8 cellular contexts compared by ENCODE assay signal in the genomic region with DNA sequence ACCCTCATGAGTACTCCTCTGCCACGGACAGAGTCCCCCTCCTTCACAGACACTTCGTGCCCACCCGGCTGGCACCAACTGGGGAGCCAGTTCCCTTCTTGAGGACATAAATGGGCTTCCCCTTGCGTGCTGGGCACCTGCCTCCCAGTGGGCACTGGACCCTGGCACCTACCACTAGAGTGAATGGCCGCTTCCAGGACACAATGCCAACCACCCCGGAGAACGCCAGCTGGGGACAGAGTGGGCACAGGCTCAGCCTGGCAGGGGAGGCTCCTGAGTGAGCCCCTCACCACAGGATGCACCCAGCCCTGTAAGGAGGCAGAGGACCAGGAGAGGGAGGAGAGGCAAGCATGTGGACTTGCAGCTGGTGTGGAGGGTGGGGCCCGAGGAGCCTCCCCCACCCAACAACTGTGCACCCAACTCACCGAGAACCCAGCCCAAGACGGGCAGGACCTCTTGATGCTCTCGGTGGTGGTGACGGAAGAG. TPM values are rescaled to one million over a fixed set of nuclear protein-coding genes. Genes with fewer than 3 reads are reported as not detected.
DNase-seq lines count a peak whose midpoint lies in the region; ATAC-seq and TF ChIP-seq lines count a peak whose summit lies in the region.

No MANE protein-coding gene starts in this region.

- H3F3A ChIP-seq in OCI-LY1 (ENCODE audit: insufficient read depth, low read length), result no peaks in the 10 kb centered on the region

- H3K79me2 ChIP-seq in OCI-LY1 (ENCODE audit: insufficient read depth, low read length), result no peaks in the 10 kb centered on the region

- no peaks in the 10 kb centered on the region for H3K27me3 ChIP-seq in CD4-positive, alpha-beta T cell (ENCODE audit: control insufficient read depth, insufficient read depth, low read length)
- no peaks in the 10 kb centered on the region for H3K27me3 ChIP-seq in OCI-LY1 (ENCODE audit: insufficient read depth, low read length)
- H3K27me3 ChIP-seq in endocrine pancreas (ENCODE audit: control insufficient read depth, insufficient read depth, low read length), result no peaks in the 10 kb centered on the region
- no peaks in the 10 kb centered on the region for H3K27me3 ChIP-seq in neuronal stem cell (ENCODE audit: control insufficient read depth in 3 of 3, insufficient read depth in 3 of 3, low read depth in 1 of 3, low read length in 3 of 3)

- H3K4me1 ChIP-seq in OCI-LY1 (ENCODE audit: insufficient read depth, low read length, severe bottlenecking) (peaks cover 43% of the 10 kb centered on the region), endocrine pancreas (ENCODE audit: control insufficient read depth, insufficient read depth, low read length) (no peaks in the 10 kb centered on the region), neuronal stem cell (ENCODE audit: control insufficient read depth in 2 of 2, insufficient read depth in 1 of 2, low read depth in 1 of 2, low read length in 2 of 2) (peaks cover 24 to 29% of the 10 kb centered on the region in 2 donors)

- no CpG with 5 or more reads among the region's 12 CpGs for WGBS in neuronal stem cell (ENCODE audit: extremely low coverage in 2 of 2, insufficient read length in 2 of 2, insufficient replicate concordance in 1 of 2), 2 donors
- 34 to 42% methylated on average over 12 of the region's 12 CpGs for WGBS in lower leg skin, 2 donors

- no peak for TF ChIP-seq POLR2A in lower leg skin (IDR thresholded peaks at IDR 0.05)

- peak overlapping the region; percentile 79 for H2BK5ac ChIP-seq in neuronal stem cell (ENCODE audit: low read length)

- peaks cover 15% of the 10 kb centered on the region for H3K79me1 ChIP-seq in neuronal stem cell (ENCODE audit: low read depth, low read length)

- H2AFZ ChIP-seq in OCI-LY1 (ENCODE audit: low read length) (no peak overlapping the region), neuronal stem cell (ENCODE audit: low read length) (peak overlapping the region; percentile 97)

- H3K9ac ChIP-seq in OCI-LY1 (ENCODE audit: low read length) (peak overlapping the region; percentile 68), endocrine pancreas (ENCODE audit: control insufficient read depth, insufficient read depth, low read length) (peak overlapping the region; percentile 15), neuronal stem cell (ENCODE audit: low read depth, low read length, poor library complexity) (peak overlapping the region; percentile 99)

- H3K9me3 ChIP-seq in CD4-positive, alpha-beta T cell (ENCODE audit: control insufficient read depth, low read length), result no peaks in the 10 kb centered on the region
- no peaks in the 10 kb centered on the region for H3K9me3 ChIP-seq in OCI-LY1 (ENCODE audit: low read length)
- no peaks in the 10 kb centered on the region for H3K9me3 ChIP-seq in endocrine pancreas (ENCODE audit: control insufficient read depth, low read length)
- H3K9me3 ChIP-seq in neuronal stem cell (replicated peaks in 1 of 2; ENCODE audit: control insufficient read depth in 2 of 2, insufficient read depth in 1 of 2, low read depth in 1 of 2, low read length in 2 of 2), result no peaks in the 10 kb centered on the region

- H3K4me1 Mint-ChIP-seq in CD4-positive, alpha-beta T cell (ENCODE audit: low read depth), result peaks cover 40% of the 10 kb centered on the region

- CTCF ChIA-PET in CD4-positive, alpha-beta T cell (lab: Charles Lee), result no interaction called here

- no peaks in the 10 kb centered on the region for H3K9me2 ChIP-seq in OCI-LY1 (ENCODE audit: low read depth, low read length)

- peaks cover 28% of the 10 kb centered on the region for H3K36me3 Mint-ChIP-seq in CD4-positive, alpha-beta T cell (ENCODE audit: low read depth)

- no peaks in the 10 kb centered on the region for H3K27me3 Mint-ChIP-seq in CD4-positive, alpha-beta T cell

- H3K23ac ChIP-seq in neuronal stem cell (ENCODE audit: low read depth, low read length, poor library complexity), result peak overlapping the region; percentile 94

- H2BK120ac ChIP-seq in neuronal stem cell (ENCODE audit: low read depth, low read length), result peak overlapping the region; percentile 48

- H4K20me1 ChIP-seq in OCI-LY1 (ENCODE audit: insufficient read depth, low read length), result no peaks in the 10 kb centered on the region

- H3K9me3 Mint-ChIP-seq in CD4-positive, alpha-beta T cell, result no peaks in the 10 kb centered on the region

- peak overlapping the region; percentile 49 for H3K27ac Mint-ChIP-seq in CD4-positive, alpha-beta T cell

- H3K4me2 ChIP-seq in OCI-LY1 (ENCODE audit: low read length) (peak overlapping the region; percentile 86), neuronal stem cell (ENCODE audit: insufficient read depth, low read length, poor library complexity, severe bottlenecking) (peak overlapping the region; percentile 94)

- H3K4me3 ChIP-seq in OCI-LY1 (ENCODE audit: low read depth, low read length, poor library complexity, severe bottlenecking), result peak overlapping the region; percentile 72
- H3K4me3 ChIP-seq in endocrine pancreas (ENCODE audit: control insufficient read depth, insufficient read depth, low read length), result no peak overlapping the region
- peak overlapping the region; percentile 70 to 83 for H3K4me3 ChIP-seq in neuronal stem cell (ENCODE audit: low read length in 2 of 2)
- H3K4me3 ChIP-seq in lower leg skin (ENCODE audit: low read depth, poor library complexity, severe bottlenecking), result no peak overlapping the region

- H3K36me3 ChIP-seq in OCI-LY1 (ENCODE audit: insufficient read depth, low read length) (peaks cover 14% of the 10 kb centered on the region; the same call in 1 of the 2 replicates), endocrine pancreas (ENCODE audit: control insufficient read depth, insufficient read depth, low read length) (no peaks in the 10 kb centered on the region), neuronal stem cell (replicated peaks in 1 of 2; ENCODE audit: control insufficient read depth in 2 of 2, insufficient read depth in 2 of 2, low read length in 2 of 2) (peaks cover 4 to 47% of the 10 kb centered on the region in 2 donors)

- no peak overlapping the region for H4K8ac ChIP-seq in neuronal stem cell (ENCODE audit: low read depth, low read length)

- peak overlapping the region; percentile 23 for H2BK15ac ChIP-seq in neuronal stem cell (ENCODE audit: low read length)

- ATAC-seq in CD4-positive, alpha-beta T cell (ENCODE audit: poor library complexity), result no peak
- ATAC-seq in HG02973 (IDR thresholded peaks at IDR 0.05; ENCODE audit: unreplicated experiment) (no peak), GM21529 (IDR thresholded peaks at IDR 0.05; ENCODE audit: unreplicated experiment) (no peak), HG03280 (IDR thresholded peaks at IDR 0.05; ENCODE audit: unreplicated experiment) (no peak)

- no peak overlapping the region for H2BK12ac ChIP-seq in neuronal stem cell (ENCODE audit: low read length)

- H3K4ac ChIP-seq in neuronal stem cell (ENCODE audit: low read length), result peak overlapping the region; percentile 57

- peak overlapping the region; percentile 99 for H3K18ac ChIP-seq in neuronal stem cell (ENCODE audit: low read length)

- H4K91ac ChIP-seq in neuronal stem cell (ENCODE audit: low read depth, low read length, poor library complexity), result peak overlapping the region; percentile 34

- POLR2A ChIA-PET in CD4-positive, alpha-beta T cell (lab: Charles Lee), result interaction anchor here (0.6 to 5.3 kb wide), 3 partner anchors 10 to 664 kb away, joined by 3 to 51 read pairs (median 9); partner anchors contain the start of gene RUSC1

- H2AK5ac ChIP-seq in neuronal stem cell (ENCODE audit: low read depth, low read length), result peak overlapping the region; percentile 0

- TF ChIP-seq CTCF in CD4-positive, alpha-beta T cell (IDR thresholded peaks at IDR 0.05), result no peak
- TF ChIP-seq CTCF in OCI-LY1 (IDR thresholded peaks at IDR 0.05; ENCODE audit: low read length), result no peak
- no peak for TF ChIP-seq CTCF in lower leg skin (IDR thresholded peaks at IDR 0.05)

- no peak for DNase-seq in CD4-positive, alpha-beta T cell
- no peak for DNase-seq in neuronal stem cell (ENCODE audit: low spot score)
- DNase-seq in lower leg skin (ENCODE audit: low spot score in 2 of 2), result no peak

- H3K27ac ChIP-seq in CD4-positive, alpha-beta T cell (ENCODE audit: low read depth, low read length), result no peak overlapping the region
- H3K27ac ChIP-seq in OCI-LY1 (ENCODE audit: low read depth, low read length, poor library complexity, severe bottlenecking), result peak overlapping the region; percentile 55
- no peak overlapping the region for H3K27ac ChIP-seq in neuronal stem cell (replicated peaks; ENCODE audit: low read length)

- intact Hi-C loops in CD4-positive, alpha-beta T cell (cut with DNase I, micrococcal nuclease), result loop anchor here in 1 of 2 experiments (2.0 to 10.0 kb wide), 2 partner anchors 19 to 251 kb away; partner anchors contain the start of gene CLK2
- intact Hi-C loops in lower leg skin (cut with DNase I; ENCODE audit: low total_unique reads), result loop anchor here (5.0 kb wide), 1 partner anchor 68 kb away; the partner anchor contains the start of gene RUSC1

- H3K4me3 Mint-ChIP-seq in CD4-positive, alpha-beta T cell, result peak overlapping the region; percentile 84

- peak overlapping the region; percentile 90 for H3K14ac ChIP-seq in neuronal stem cell (ENCODE audit: low read length)

RNA-seq across cellular contexts. Expression of gene ENTREP3, which starts 1.0 kb away (rescaled TPM):
- total RNA-seq in CD4-positive, alpha-beta T cell, result 1 to 10 TPM; 6.6 to 8.3 TPM
- 55.8 TPM for polyA plus RNA-seq in neuronal stem cell (2013, experiment 1 of 2)
- 56.4 TPM for polyA plus RNA-seq in neuronal stem cell (2013, experiment 2 of 2)
- 10 to 100 TPM in 3 of 4 donors, 1 to 10 TPM in 1; 9.6 to 26.0 (median 18.7) TPM for total RNA-seq in lower leg skin

RNA-seq across cellular contexts. Expression of gene SCAMP3, which starts 7.9 kb away (rescaled TPM):
- 10 to 100 TPM; 54.8 to 55.6 TPM for total RNA-seq in CD4-positive, alpha-beta T cell
- 59.0 TPM for polyA plus RNA-seq in neuronal stem cell (2013, experiment 1 of 2)
- polyA plus RNA-seq in neuronal stem cell (2013, experiment 2 of 2), result 58.9 TPM
- 10 to 100 TPM; 67.8 to 96.9 (median 87.6) TPM for total RNA-seq in lower leg skin

RNA-seq across cellular contexts. Expression of gene CLK2, which starts 19.0 kb away (rescaled TPM):
- total RNA-seq in CD4-positive, alpha-beta T cell, result 10 to 100 TPM; 48.1 to 49.8 TPM
- polyA plus RNA-seq in neuronal stem cell (2013, experiment 1 of 2), result 55.4 TPM
- polyA plus RNA-seq in neuronal stem cell (2013, experiment 2 of 2), result 54.0 TPM
- total RNA-seq in lower leg skin, result 10 to 100 TPM; 24.6 to 55.8 (median 38.0) TPM

RNA-seq across cellular contexts. Expression of gene HCN3, which starts 23.0 kb away (rescaled TPM):
- total RNA-seq in CD4-positive, alpha-beta T cell, result 1 to 10 TPM; 1.3 to 1.8 TPM
- 2.9 TPM for polyA plus RNA-seq in neuronal stem cell (2013, experiment 1 of 2)
- polyA plus RNA-seq in neuronal stem cell (2013, experiment 2 of 2), result 2.9 TPM
- 1 to 10 TPM; 5.4 to 8.5 (median 6.4) TPM for total RNA-seq in lower leg skin

RNA-seq across cellular contexts. Expression of gene MTX1, which starts 45.8 kb away (rescaled TPM):
- 10 to 100 TPM; 19.9 to 20.7 TPM for total RNA-seq in CD4-positive, alpha-beta T cell
- 28.8 TPM for polyA plus RNA-seq in neuronal stem cell (2013, experiment 1 of 2)
- polyA plus RNA-seq in neuronal stem cell (2013, experiment 2 of 2), result 29.5 TPM
- 10 to 100 TPM; 20.5 to 54.8 (median 40.8) TPM for total RNA-seq in lower leg skin

Comparison
In these comparisons a context has a peak if more than half of its experiments do, and no peak if none do; other contexts are left out.
1. H3K4me3 ChIP-seq: peak in OCI-LY1 (single experiment) and neuronal stem cell (2 of 2); none in endocrine pancreas (single experiment) and lower leg skin (single experiment).
2. H3K9ac ChIP-seq: peak in every context shown above with its lines; median percentile 99 in neuronal stem cell; 68 in OCI-LY1; 15 in endocrine pancreas.